12 cellular contexts compared by ENCODE assay signal in the genomic region with DNA sequence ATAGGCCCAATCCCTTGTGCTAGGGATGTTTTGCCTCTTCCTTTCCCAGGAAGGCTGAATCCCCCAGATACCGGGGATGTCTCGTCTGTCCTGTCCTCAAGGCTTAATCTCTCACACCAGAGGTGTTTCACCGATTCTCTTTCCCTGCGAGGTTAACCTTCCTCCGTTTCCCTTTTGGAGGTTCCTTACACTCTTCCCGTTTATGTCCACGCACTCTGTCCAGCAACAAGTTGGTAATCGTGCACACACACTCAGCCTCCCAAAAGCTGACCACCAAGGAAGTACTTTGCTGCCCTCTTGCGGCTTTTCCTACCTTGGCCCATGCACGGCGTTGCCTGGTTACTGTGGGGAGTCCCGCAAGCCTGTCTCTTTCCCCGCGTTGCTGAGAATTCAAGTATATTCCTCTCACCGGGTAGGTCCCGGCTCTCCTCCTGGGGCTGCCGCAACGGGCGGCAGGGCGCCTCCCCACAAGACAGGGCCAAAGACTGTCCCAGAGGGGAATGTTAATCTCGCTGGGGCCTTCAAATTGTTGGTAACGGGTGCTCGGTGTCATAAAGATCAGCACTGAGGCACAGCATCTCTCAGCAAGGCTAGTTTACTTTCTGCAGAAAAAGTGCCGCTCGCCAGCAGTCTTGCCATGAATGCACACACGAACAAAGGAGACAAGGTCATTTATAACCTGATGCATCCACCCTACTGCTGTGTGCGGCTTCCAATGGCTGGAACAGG. TPM values are rescaled to one million over a fixed set of nuclear protein-coding genes. Genes with fewer than 3 reads are reported as not detected.
A peak's percentile ranks its signal among the peaks of the same experiment; 100 is the strongest.
DNase-seq lines count a peak whose midpoint lies in the region; ATAC-seq and TF ChIP-seq lines count a peak whose summit lies in the region.
"Had no signal": no experiment of that assay in that cellular context is flagged by ENCODE, and none has a peak within 500 bp of the region (broad histone marks: within the 10 kb centered on the region; RNA-seq: fewer than 3 reads in every experiment).

No MANE protein-coding gene starts in this region.

- H3K4me3 Mint-ChIP-seq in stimulated activated effector memory CD8-positive, alpha-beta T cell treated with anti-CD3 and anti-CD28 coated beads, Interleukin-12 subunit alpha, Interleukin-12 subunit beta, amount 100 ng/mL, for 72 hours = no peak overlapping the region
- H3K4me3 Mint-ChIP-seq: CD4-positive, CD25-positive, alpha-beta regulatory T cell; immature natural killer cell had no signal

- H3K4me1 ChIP-seq in colonic mucosa = no peaks in the 10 kb centered on the region
- no peaks in the 10 kb centered on the region for H3K4me1 ChIP-seq in smooth muscle cell (ENCODE audit: low read depth)

- H3K4me1 Mint-ChIP-seq in stimulated activated effector memory CD8-positive, alpha-beta T cell treated with anti-CD3 and anti-CD28 coated beads, Interleukin-12 subunit alpha, Interleukin-12 subunit beta, amount 100 ng/mL, for 72 hours = no peaks in the 10 kb centered on the region
- H3K4me1 Mint-ChIP-seq: CD4-positive, CD25-positive, alpha-beta regulatory T cell; immature natural killer cell had no signal

- intact Hi-C loops in colonic mucosa (cut with DNase I) = no loop called here

- no peaks in the 10 kb centered on the region for H3K9me3 ChIP-seq in colonic mucosa
- no peaks in the 10 kb centered on the region for H3K9me3 ChIP-seq in smooth muscle cell (replicated peaks; ENCODE audit: low read depth)

- H3K27ac Mint-ChIP-seq in stimulated activated effector memory CD8-positive, alpha-beta T cell treated with anti-CD3 and anti-CD28 coated beads, Interleukin-12 subunit alpha, Interleukin-12 subunit beta, amount 100 ng/mL, for 72 hours = no peak overlapping the region
- H3K27ac Mint-ChIP-seq: CD4-positive, CD25-positive, alpha-beta regulatory T cell; immature natural killer cell had no signal

- peak overlapping the region; percentile 86 for H2AFZ ChIP-seq in smooth muscle cell (ENCODE audit: low read depth)

- H3K4me2 ChIP-seq in smooth muscle cell = peak overlapping the region; percentile 50

- H3K27ac ChIP-seq in colonic mucosa (no peak overlapping the region), smooth muscle cell (ENCODE audit: low read depth) (no peak overlapping the region)

- H3K9ac ChIP-seq in colonic mucosa (ENCODE audit: low read depth in 2 of 2, low read length in 2 of 2) (no peak overlapping the region), smooth muscle cell (ENCODE audit: low read depth) (no peak overlapping the region)

- H3K36me3 ChIP-seq in colonic mucosa = no peaks in the 10 kb centered on the region
- H3K36me3 ChIP-seq in smooth muscle cell (ENCODE audit: low read depth) = no peaks in the 10 kb centered on the region

- H3K27me3 ChIP-seq in colonic mucosa (no peaks in the 10 kb centered on the region), smooth muscle cell (ENCODE audit: low read depth) (no peaks in the 10 kb centered on the region)

- no peaks in the 10 kb centered on the region for H3K79me2 ChIP-seq in smooth muscle cell (ENCODE audit: low read depth)

- H3K9me3 Mint-ChIP-seq in stimulated activated effector memory CD8-positive, alpha-beta T cell treated with anti-CD3 and anti-CD28 coated beads, Interleukin-12 subunit alpha, Interleukin-12 subunit beta, amount 100 ng/mL, for 72 hours = no peaks in the 10 kb centered on the region
- H3K9me3 Mint-ChIP-seq: immature natural killer cell had no signal

- ATAC-seq in stimulated activated effector memory CD8-positive, alpha-beta T cell treated with anti-CD3 and anti-CD28 coated beads, Interleukin-12 subunit alpha, Interleukin-12 subunit beta, amount 100 ng/mL, for 72 hours = no peak
- no peak for ATAC-seq in GM18861 (IDR thresholded peaks at IDR 0.05; ENCODE audit: unreplicated experiment)

- no peak overlapping the region for H3K4me3 ChIP-seq in colonic mucosa
- no peak overlapping the region for H3K4me3 ChIP-seq in smooth muscle cell

- DNase-seq in NCI-H446 (lab: John Stamatoyannopoulos, UW) = peak; percentile 27 to 56
- no peak for DNase-seq in NCI-H446 treated with DMSO at 0.1 percent for 48 hours (lab: John Stamatoyannopoulos, UW)
- peak; percentile 88 for DNase-seq in NCI-H748 (lab: John Stamatoyannopoulos, UW; ENCODE audit: unreplicated experiment)
- peak; percentile 54 for DNase-seq in colonic mucosa
- no peak for DNase-seq in smooth muscle cell (lab: John Stamatoyannopoulos, UW; ENCODE audit: unreplicated experiment)
- DNase-seq in central memory CD4-positive, alpha-beta T cell = no peak
- no peak for DNase-seq in stimulated activated effector memory CD8-positive, alpha-beta T cell treated with anti-CD3 and anti-CD28 coated beads, Interleukin-12 subunit alpha, Interleukin-12 subunit beta, amount 100 ng/mL, for 72 hours (ENCODE audit: low spot score in 2 of 2)
- DNase-seq: CD4-positive, CD25-positive, alpha-beta regulatory T cell; immature natural killer cell; Right ventricle myocardium superior; stimulated activated CD4-positive, alpha-beta T cell treated with anti-CD3 and anti-CD28 coated beads, Interleukin-4, amount 100 ng/mL, for 24 hours had no signal

- TF ChIP-seq CTCF in colonic mucosa (IDR thresholded peaks at IDR 0.05) (no peak), smooth muscle cell (IDR thresholded peaks at IDR 0.05; ENCODE audit: borderline replicate concordance, insufficient read depth, poor library complexity, severe bottlenecking) (peak; percentile 54)

- no peaks in the 10 kb centered on the region for H3K36me3 Mint-ChIP-seq in stimulated activated effector memory CD8-positive, alpha-beta T cell treated with anti-CD3 and anti-CD28 coated beads, Interleukin-12 subunit alpha, Interleukin-12 subunit beta, amount 100 ng/mL, for 72 hours
- H3K36me3 Mint-ChIP-seq: CD4-positive, CD25-positive, alpha-beta regulatory T cell; immature natural killer cell had no signal

- no peaks in the 10 kb centered on the region for H3F3A ChIP-seq in smooth muscle cell (ENCODE audit: low read depth)

- no peaks in the 10 kb centered on the region for H4K20me1 ChIP-seq in smooth muscle cell (ENCODE audit: low read depth)

- WGBS in smooth muscle cell (ENCODE audit: low lambda C conversion rate) = 21% methylated on average over 27 of the region's 27 CpGs

RNA-seq across cellular contexts. Expression of a gene that starts 36.7 kb away (rescaled TPM):
- total RNA-seq in colonic mucosa (100 to 1,000 TPM in 1 of 2 donors, 10 to 100 TPM in 1; 97.4 to 320 TPM), smooth muscle cell (not detected in 2 replicates)
- not detected in 2 replicates for polyA plus RNA-seq in smooth muscle cell
- total RNA-seq: CD4-positive, CD25-positive, alpha-beta regulatory T cell had no signal
- polyA plus RNA-seq: immature natural killer cell had no signal

RNA-seq across cellular contexts. Expression of a gene that starts 47.4 kb away (rescaled TPM):
- total RNA-seq in colonic mucosa (not detected), smooth muscle cell (not detected in 2 replicates)
- polyA plus RNA-seq in smooth muscle cell = not detected in 2 replicates
- total RNA-seq: CD4-positive, CD25-positive, alpha-beta regulatory T cell; Right ventricle myocardium superior had no signal
- polyA plus RNA-seq: CD4-positive, CD25-positive, alpha-beta regulatory T cell; immature natural killer cell had no signal

Comparison
In these comparisons a context has a peak if more than half of its experiments do, and no peak if none do; other contexts are left out.
1. DNase-seq: peak in NCI-H446 (2 of 2), NCI-H748 (single experiment) and colonic mucosa (single experiment); none in NCI-H446 treated with DMSO at 0.1 percent for 48 hours (single experiment), smooth muscle cell (single experiment), central memory CD4-positive, alpha-beta T cell (single experiment) and stimulated activated effector memory CD8-positive, alpha-beta T cell treated with anti-CD3 and anti-CD28 coated beads, Interleukin-12 subunit alpha, Interleukin-12 subunit beta, amount 100 ng/mL, for 72 hours (0 of 2).
2. RNA of a gene that starts 36.7 kb away (total RNA-seq): 97.4 to 320 TPM in colonic mucosa; not detected in smooth muscle cell; every median in the first group is over 10 times any median in the second.